In the genomic region with DNA sequence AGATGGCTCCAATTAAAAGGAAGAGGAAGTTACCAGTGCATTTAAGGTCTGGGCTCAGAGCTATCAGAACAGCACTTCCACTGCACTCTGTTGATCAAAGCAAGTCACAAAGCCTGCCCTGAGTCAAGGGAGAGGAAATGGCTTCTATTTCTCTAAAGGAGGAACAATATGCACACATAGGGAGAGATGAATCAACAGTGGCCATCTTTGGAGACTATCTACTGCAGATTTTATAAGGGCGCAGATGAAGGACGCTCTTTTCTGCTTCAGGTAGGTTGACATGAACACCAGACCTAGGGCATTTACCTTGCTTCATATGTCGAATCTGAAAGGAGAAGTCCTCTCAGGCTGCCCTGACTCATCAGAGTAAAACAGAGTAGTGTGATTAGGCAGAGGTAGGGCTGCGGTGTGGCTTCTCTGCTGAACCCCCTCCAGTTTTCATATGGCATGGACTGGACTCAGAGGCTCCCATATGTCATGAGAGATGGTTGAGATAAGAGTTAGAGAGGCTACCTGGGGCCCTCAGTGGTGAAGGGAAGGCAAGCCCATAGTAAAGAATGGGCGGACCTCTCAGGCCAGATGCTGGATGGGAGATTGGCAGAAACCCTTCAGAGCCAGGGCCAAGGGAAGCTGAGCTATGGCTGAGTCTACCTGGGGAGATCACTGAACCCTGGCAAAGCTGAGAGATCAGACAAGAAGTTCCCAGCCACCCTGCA, we compare ENCODE assay signal across 8 cellular contexts.
DNase-seq lines count a peak whose midpoint lies in the region; ATAC-seq and TF ChIP-seq lines count a peak whose summit lies in the region.

No MANE protein-coding gene starts in this region.

- H2AFZ ChIP-seq in HCT116 (ENCODE audit: low read depth, low read length, poor library complexity, severe bottlenecking) = no peak overlapping the region

- CTCF ChIA-PET in HCT116 (lab: Charles Lee) = interaction anchor here (1.9 kb wide), 1 partner anchor 21 kb away, joined by 4 read pairs; no protein-coding TSS in a partner anchor

- H3K27me3 Mint-ChIP-seq in activated naive CD8-positive, alpha-beta T cell treated with anti-CD3 and anti-CD28 coated beads for 36 hours = no peaks in the 10 kb centered on the region

- H3K27me3 ChIP-seq in HCT116 (ENCODE audit: insufficient read depth, low read length) = no peaks in the 10 kb centered on the region
- H3K27me3 ChIP-seq in thoracic aorta (replicated peaks; ENCODE audit: insufficient read depth) = no peaks in the 10 kb centered on the region

- no peak for TF ChIP-seq POLR2A in HCT116 (IDR thresholded peaks at IDR 0.05; ENCODE audit: borderline replicate concordance, extremely low read depth, insufficient read depth, insufficient read length)

- no peak for TF ChIP-seq RAD21 in HCT116 (IDR thresholded peaks at IDR 0.05; ENCODE audit: low read depth)

- H3K27ac Mint-ChIP-seq in activated naive CD8-positive, alpha-beta T cell treated with anti-CD3 and anti-CD28 coated beads for 36 hours = peak overlapping the region; percentile 90

- H3K9me3 ChIP-seq in HCT116 (ENCODE audit: control insufficient read depth in 1 of 2, insufficient read depth in 1 of 2, low read depth in 1 of 2, low read length in 2 of 2) (no peaks in the 10 kb centered on the region), thoracic aorta (no peaks in the 10 kb centered on the region)

- intact Hi-C loops in HCT116 (cut with micrococcal nuclease) = no loop called here

- RAD21 ChIA-PET in HCT116 (lab: Charles Lee; ENCODE audit: low non-redundant PET in 1 of 2, low total read pairs in 2 of 2, uncharacterized antibody in 2 of 2, unreplicated experiment in 2 of 2) = interaction anchor here in 1 of 2 experiments (0.8 kb wide), 1 partner anchor 24 kb away, joined by 3 read pairs; no protein-coding TSS in a partner anchor

- H3K79me2 ChIP-seq in HCT116 (ENCODE audit: insufficient read depth, low read length) = no peaks in the 10 kb centered on the region

- ATAC-seq in HCT116 (no peak), thoracic aorta (ENCODE audit: insufficient number of reproducible peaks, low FRiP score, low read depth) (no peak)

- no peak for TF ChIP-seq CTCF in GM13976 (IDR thresholded peaks at IDR 0.05; ENCODE audit: borderline replicate concordance, control extremely low read depth, extremely low read depth, insufficient read depth, missing control alignments)
- no peak for TF ChIP-seq CTCF in HCT116 (IDR thresholded peaks at IDR 0.05 in 2 of 3, conservative IDR thresholded peaks at IDR 0.05 in 1 of 3; ENCODE audit: borderline replicate concordance in 1 of 3, insufficient read depth in 1 of 3, low read depth in 2 of 3, low read length in 2 of 3)
- no peak for TF ChIP-seq CTCF in thoracic aorta (IDR thresholded peaks at IDR 0.05)
- TF ChIP-seq CTCF in GM20000 (IDR thresholded peaks at IDR 0.05; ENCODE audit: extremely low read depth, missing control alignments) = no peak

- BruUV-seq in HCT116 (replicated peaks; lab: Mats Ljungman, UMichigan) = no TSS peak

- no peaks in the 10 kb centered on the region for H3K9me3 Mint-ChIP-seq in activated naive CD8-positive, alpha-beta T cell treated with anti-CD3 and anti-CD28 coated beads for 36 hours

- H3K4me2 ChIP-seq in HCT116 (ENCODE audit: low read length) = no peak overlapping the region

- peak overlapping the region; percentile 68 for H3K4me3 Mint-ChIP-seq in activated naive CD8-positive, alpha-beta T cell treated with anti-CD3 and anti-CD28 coated beads for 36 hours

- POLR2A ChIA-PET in HCT116 (lab: Charles Lee) = interaction anchor here (1.2 to 2.7 kb wide), 5 partner anchors 8 to 109 kb away, joined by 3 to 26 read pairs (median 4); no protein-coding TSS in a partner anchor

- peak overlapping the region; percentile 96; the same call in 1 of the 2 replicates for H3K27ac ChIP-seq in HCT116 (ENCODE audit: low read depth, low read length)
- peak overlapping the region; percentile 82 to 87 for H3K27ac ChIP-seq in thoracic aorta

- H3K4me1 ChIP-seq in HCT116 (ENCODE audit: control insufficient read depth in 1 of 2, insufficient read depth in 2 of 2, low read length in 2 of 2) (peaks cover 44 to 56% of the 10 kb centered on the region in 2 experiments), thoracic aorta (ENCODE audit: control insufficient read depth in 1 of 2, low read depth in 2 of 2) (peaks cover 33 to 53% of the 10 kb centered on the region in 2 donors)

- peak; percentile 65 for DNase-seq in GM13976 (ENCODE audit: low spot score)
- DNase-seq in HCT116 (ENCODE audit: low read depth, low spot score) = no peak
- peak; percentile 90 for DNase-seq in NOMO-1 treated with DMSO at 0.1 percent for 48 hours (lab: John Stamatoyannopoulos, UW; ENCODE audit: unreplicated experiment)
- DNase-seq in activated naive CD8-positive, alpha-beta T cell treated with anti-CD3 and anti-CD28 coated beads for 36 hours = peak; percentile 46
- DNase-seq in thoracic aorta (ENCODE audit: low spot score) = no peak
- no peak for DNase-seq in GM20000 (ENCODE audit: low spot score)
- DNase-seq in 8988T = no peak
- DNase-seq in KG1 (lab: John Stamatoyannopoulos, UW) = no peak

- H3K36me3 ChIP-seq in HCT116 (ENCODE audit: control insufficient read depth in 1 of 2, insufficient read depth in 2 of 2, low read length in 2 of 2) = no peaks in the 10 kb centered on the region
- no peaks in the 10 kb centered on the region for H3K36me3 ChIP-seq in thoracic aorta

- no peaks in the 10 kb centered on the region for H4K20me1 ChIP-seq in HCT116 (ENCODE audit: insufficient read depth)

- H3K4me1 Mint-ChIP-seq in activated naive CD8-positive, alpha-beta T cell treated with anti-CD3 and anti-CD28 coated beads for 36 hours = peaks cover 76% of the 10 kb centered on the region

- in situ Hi-C loops in GM13976 (cut with MboI; ENCODE audit: low sequenced_read_pairs, unreplicated experiment) = no loop called here

- no peak overlapping the region for H3K9ac ChIP-seq in HCT116 (ENCODE audit: low read length)

- no peaks in the 10 kb centered on the region for H3K9me2 ChIP-seq in HCT116 (ENCODE audit: insufficient read depth)

- peaks cover 6% of the 10 kb centered on the region for H3K36me3 Mint-ChIP-seq in activated naive CD8-positive, alpha-beta T cell treated with anti-CD3 and anti-CD28 coated beads for 36 hours

- H3K4me3 ChIP-seq in HCT116 (replicated peaks in 1 of 2; ENCODE audit: low read depth in 1 of 2, low read length in 2 of 2) (no peak overlapping the region), thoracic aorta (no peak overlapping the region)

TF ChIP-seq in HCT116, 20 proteins besides CTCF, POLR2A, EP300 and RAD21:
- TF ChIP-seq CEBPB (IDR thresholded peaks at IDR 0.05; ENCODE audit: low read depth) = no peak
- no peak for TF ChIP-seq SP1 (IDR thresholded peaks at IDR 0.05; ENCODE audit: low read depth)

Comparison
In these comparisons a context has a peak if more than half of its experiments do, and no peak if none do; other contexts are left out.
1. DNase-seq: peak in GM13976 (single experiment), NOMO-1 treated with DMSO at 0.1 percent for 48 hours (single experiment) and activated naive CD8-positive, alpha-beta T cell treated with anti-CD3 and anti-CD28 coated beads for 36 hours (single experiment); none in HCT116 (single experiment), thoracic aorta (single experiment), GM20000 (single experiment), 8988T (single experiment) and KG1 (single experiment).